8 cellular contexts compared by ENCODE assay signal in genomic region chr2:109614715-109615636, GRCh38. TPM values are rescaled to one million over a fixed set of nuclear protein-coding genes. Genes with fewer than 3 reads are reported as not detected.
A peak's percentile ranks its signal among the peaks of the same experiment; 100 is the strongest.
DNase-seq lines count a peak whose midpoint lies in the region; ATAC-seq and TF ChIP-seq lines count a peak whose summit lies in the region.

No MANE protein-coding gene starts in this region.

- H3K9me3 Mint-ChIP-seq in CD8-positive, alpha-beta memory T cell, result peaks cover 6 to 18% (median 14%) of the 10 kb centered on the region in 5 donors
- no peaks in the 10 kb centered on the region for H3K9me3 Mint-ChIP-seq in natural killer cell treated with Interleukin-12 subunit alpha and Interleukin-12 subunit beta and Interleukin-15 and Interleukin-18, amount 100 ng/mL, for 72 hours

- no peak for ATAC-seq in natural killer cell treated with Interleukin-12 subunit alpha and Interleukin-12 subunit beta and Interleukin-15 and Interleukin-18, amount 100 ng/mL, for 72 hours
- ATAC-seq in GM19463 (IDR thresholded peaks at IDR 0.05; ENCODE audit: unreplicated experiment), result no peak

- H4K20me1 ChIP-seq in MM.1S (ENCODE audit: insufficient read depth, low read length) (no peaks in the 10 kb centered on the region), neural cell (ENCODE audit: insufficient read depth) (no peaks in the 10 kb centered on the region)

- H3F3A ChIP-seq in MM.1S (ENCODE audit: insufficient read depth, low read length) (peaks cover 39% of the 10 kb centered on the region), neural cell (ENCODE audit: insufficient read depth, low read length, poor library complexity, severe bottlenecking) (no peaks in the 10 kb centered on the region)

- no peak for TF ChIP-seq EP300 in neural cell (conservative IDR thresholded peaks at IDR 0.05; ENCODE audit: poor library complexity, severe bottlenecking)

- H3K27me3 ChIP-seq in MM.1S (replicated peaks; ENCODE audit: insufficient read depth, low read length) (no peaks in the 10 kb centered on the region), esophagus (ENCODE audit: control insufficient read depth in 1 of 2, insufficient read depth in 2 of 2, low read length in 2 of 2) (no peaks in the 10 kb centered on the region), neural cell (ENCODE audit: insufficient read depth, low read depth, low read length) (peaks cover 6% of the 10 kb centered on the region)
- peaks cover 8% of the 10 kb centered on the region for H3K27me3 ChIP-seq in CD8-positive, alpha-beta memory T cell (ENCODE audit: insufficient read depth, low read length, poor library complexity, severe bottlenecking)

- H3K36me3 ChIP-seq in MM.1S (replicated peaks; ENCODE audit: insufficient read depth, low read length), result no peaks in the 10 kb centered on the region
- H3K36me3 ChIP-seq in esophagus (ENCODE audit: control insufficient read depth in 2 of 2, insufficient read depth in 2 of 2, low read length in 1 of 2), result peaks cover 0 to 6% of the 10 kb centered on the region in 2 donors
- H3K36me3 ChIP-seq in neural cell (ENCODE audit: insufficient read depth, low read length), result no peaks in the 10 kb centered on the region
- H3K36me3 ChIP-seq in CD8-positive, alpha-beta memory T cell (ENCODE audit: insufficient read depth, low read length), result no peaks in the 10 kb centered on the region

- H3K9me3 ChIP-seq in MM.1S (replicated peaks; ENCODE audit: insufficient read depth, low read length) (no peaks in the 10 kb centered on the region), esophagus (ENCODE audit: control insufficient read depth in 2 of 2, insufficient read depth in 1 of 2, low read depth in 1 of 2, low read length in 1 of 2) (no peaks in the 10 kb centered on the region), neural cell (ENCODE audit: low read length) (no peaks in the 10 kb centered on the region)
- no peaks in the 10 kb centered on the region for H3K9me3 ChIP-seq in CD8-positive, alpha-beta memory T cell (ENCODE audit: low read length)

- no peak overlapping the region for H3K27ac Mint-ChIP-seq in CD8-positive, alpha-beta memory T cell
- H3K27ac Mint-ChIP-seq in natural killer cell treated with Interleukin-12 subunit alpha and Interleukin-12 subunit beta and Interleukin-15 and Interleukin-18, amount 100 ng/mL, for 72 hours, result no peak overlapping the region

- H3K4me3 Mint-ChIP-seq in CD8-positive, alpha-beta memory T cell, result peak overlapping the region in 2 of 7 donors; percentile 54
- no peak overlapping the region for H3K4me3 Mint-ChIP-seq in natural killer cell treated with Interleukin-12 subunit alpha and Interleukin-12 subunit beta and Interleukin-15 and Interleukin-18, amount 100 ng/mL, for 72 hours

- POLR2A ChIA-PET in CD8-positive, alpha-beta memory T cell (lab: Charles Lee), result no interaction called here

- H3K36me3 Mint-ChIP-seq in CD8-positive, alpha-beta memory T cell, result no peaks in the 10 kb centered on the region
- peaks cover 8% of the 10 kb centered on the region for H3K36me3 Mint-ChIP-seq in natural killer cell treated with Interleukin-12 subunit alpha and Interleukin-12 subunit beta and Interleukin-15 and Interleukin-18, amount 100 ng/mL, for 72 hours

- H3K27ac ChIP-seq in MM.1S (ENCODE audit: low read length), result peak overlapping the region; percentile 81; the same call in 1 of the 2 replicates
- H3K27ac ChIP-seq in esophagus (ENCODE audit: low read depth in 2 of 2, low read length in 1 of 2), result peak overlapping the region; percentile 96 to 100
- peak overlapping the region; percentile 8 for H3K27ac ChIP-seq in neural cell (ENCODE audit: low read length)
- no peak overlapping the region for H3K27ac ChIP-seq in CD8-positive, alpha-beta memory T cell (ENCODE audit: low read depth, low read length)

- H2AFZ ChIP-seq in MM.1S (ENCODE audit: low read length), result no peak overlapping the region
- no peak overlapping the region for H2AFZ ChIP-seq in neural cell (ENCODE audit: low read depth, low read length)

- H3K4me3 ChIP-seq in MM.1S (ENCODE audit: low read length) (peak overlapping the region; percentile 61; the same call in 1 of the 2 replicates), esophagus (ENCODE audit: low read depth in 1 of 2, low read length in 2 of 2) (peak overlapping the region; percentile 81 to 98), neural cell (ENCODE audit: low read length) (peak overlapping the region; percentile 85)
- no peak overlapping the region for H3K4me3 ChIP-seq in CD8-positive, alpha-beta memory T cell (ENCODE audit: low read length)

- H3K9ac ChIP-seq in MM.1S (ENCODE audit: low read length) (0 out of 2 replicates have a peak overlapping the region, but pooled peaks have one; percentile 14), neural cell (ENCODE audit: low read length) (peak overlapping the region; percentile 75)

- no peaks in the 10 kb centered on the region for H3K9me2 ChIP-seq in MM.1S (replicated peaks; ENCODE audit: insufficient read depth, low read length)
- H3K9me2 ChIP-seq in neural cell (ENCODE audit: insufficient read depth, low read length), result no peaks in the 10 kb centered on the region

- DNase-seq in COR-L47 (lab: John Stamatoyannopoulos, UW) (peak; percentile 11), MM.1S (no peak), superior temporal gyrus (ENCODE audit: extremely low spot score) (no peak)
- DNase-seq in CD8-positive, alpha-beta memory T cell, result no peak
- no peak for DNase-seq in natural killer cell treated with Interleukin-12 subunit alpha and Interleukin-12 subunit beta and Interleukin-15 and Interleukin-18, amount 100 ng/mL, for 72 hours (ENCODE audit: low spot score)

- TF ChIP-seq CTCF in MM.1S (IDR thresholded peaks at IDR 0.05; ENCODE audit: low read length) (no peak), neural cell (IDR thresholded peaks at IDR 0.05; ENCODE audit: poor library complexity, severe bottlenecking) (no peak)

- 8 to 9% methylated on average over 70 to 90 of the region's 90 CpGs for WGBS in esophagus, 2 donors

- H3K79me2 ChIP-seq in MM.1S (ENCODE audit: low read length), result peaks cover 64% of the 10 kb centered on the region
- H3K79me2 ChIP-seq in neural cell (replicated peaks; ENCODE audit: insufficient read depth, low read length), result peaks cover 33% of the 10 kb centered on the region

- peaks cover 9 to 20% (median 17%) of the 10 kb centered on the region in 3 donors for H3K4me1 Mint-ChIP-seq in CD8-positive, alpha-beta memory T cell
- peaks cover 7 to 8% of the 10 kb centered on the region in 2 donors for H3K4me1 Mint-ChIP-seq in natural killer cell treated with Interleukin-12 subunit alpha and Interleukin-12 subunit beta and Interleukin-15 and Interleukin-18, amount 100 ng/mL, for 72 hours (ENCODE audit: low read depth in 2 of 2)

- H3K4me1 ChIP-seq in MM.1S (ENCODE audit: low read length), result peaks cover 51% of the 10 kb centered on the region
- peaks cover 0 to 6% of the 10 kb centered on the region in 2 donors for H3K4me1 ChIP-seq in esophagus (ENCODE audit: control insufficient read depth in 2 of 2, insufficient read depth in 2 of 2, low read length in 1 of 2)
- no peaks in the 10 kb centered on the region for H3K4me1 ChIP-seq in CD8-positive, alpha-beta memory T cell (ENCODE audit: insufficient read depth, low read length)

- CTCF ChIA-PET in CD8-positive, alpha-beta memory T cell (lab: Charles Lee), result interaction anchor here (0.9 kb wide), 1 partner anchor 14 kb away, joined by 3 read pairs; no protein-coding TSS in a partner anchor

- no peak for TF ChIP-seq RAD21 in neural cell (conservative IDR thresholded peaks at IDR 0.05)

- H3K27me3 Mint-ChIP-seq in CD8-positive, alpha-beta memory T cell, result peaks cover 52 to 78% of the 10 kb centered on the region in 2 donors
- peaks cover 24 to 48% of the 10 kb centered on the region in 2 donors for H3K27me3 Mint-ChIP-seq in natural killer cell treated with Interleukin-12 subunit alpha and Interleukin-12 subunit beta and Interleukin-15 and Interleukin-18, amount 100 ng/mL, for 72 hours

- H3K4me2 ChIP-seq in MM.1S (ENCODE audit: low read depth, low read length) (peak overlapping the region; percentile 37; the same call in 1 of the 2 replicates), neural cell (ENCODE audit: low read length) (no peak overlapping the region)

TF ChIP-seq in neural cell, 6 proteins besides CTCF, POLR2A, EP300 and RAD21 (continues in another document):
- TF ChIP-seq, protein P1, sequence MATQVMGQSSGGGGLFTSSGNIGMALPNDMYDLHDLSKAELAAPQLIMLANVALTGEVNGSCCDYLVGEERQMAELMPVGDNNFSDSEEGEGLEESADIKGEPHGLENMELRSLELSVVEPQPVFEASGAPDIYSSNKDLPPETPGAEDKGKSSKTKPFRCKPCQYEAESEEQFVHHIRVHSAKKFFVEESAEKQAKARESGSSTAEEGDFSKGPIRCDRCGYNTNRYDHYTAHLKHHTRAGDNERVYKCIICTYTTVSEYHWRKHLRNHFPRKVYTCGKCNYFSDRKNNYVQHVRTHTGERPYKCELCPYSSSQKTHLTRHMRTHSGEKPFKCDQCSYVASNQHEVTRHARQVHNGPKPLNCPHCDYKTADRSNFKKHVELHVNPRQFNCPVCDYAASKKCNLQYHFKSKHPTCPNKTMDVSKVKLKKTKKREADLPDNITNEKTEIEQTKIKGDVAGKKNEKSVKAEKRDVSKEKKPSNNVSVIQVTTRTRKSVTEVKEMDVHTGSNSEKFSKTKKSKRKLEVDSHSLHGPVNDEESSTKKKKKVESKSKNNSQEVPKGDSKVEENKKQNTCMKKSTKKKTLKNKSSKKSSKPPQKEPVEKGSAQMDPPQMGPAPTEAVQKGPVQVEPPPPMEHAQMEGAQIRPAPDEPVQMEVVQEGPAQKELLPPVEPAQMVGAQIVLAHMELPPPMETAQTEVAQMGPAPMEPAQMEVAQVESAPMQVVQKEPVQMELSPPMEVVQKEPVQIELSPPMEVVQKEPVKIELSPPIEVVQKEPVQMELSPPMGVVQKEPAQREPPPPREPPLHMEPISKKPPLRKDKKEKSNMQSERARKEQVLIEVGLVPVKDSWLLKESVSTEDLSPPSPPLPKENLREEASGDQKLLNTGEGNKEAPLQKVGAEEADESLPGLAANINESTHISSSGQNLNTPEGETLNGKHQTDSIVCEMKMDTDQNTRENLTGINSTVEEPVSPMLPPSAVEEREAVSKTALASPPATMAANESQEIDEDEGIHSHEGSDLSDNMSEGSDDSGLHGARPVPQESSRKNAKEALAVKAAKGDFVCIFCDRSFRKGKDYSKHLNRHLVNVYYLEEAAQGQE (IDR thresholded peaks at IDR 0.05; ENCODE audit: borderline replicate concordance), result no peak
- no peak for TF ChIP-seq POLR2AphosphoS5 (IDR thresholded peaks at IDR 0.05)

RNA-seq across cellular contexts. Expression of gene SOWAHC, which starts 0.8 kb away (rescaled TPM):
- polyA plus RNA-seq in esophagus, result 10 to 100 TPM; 23.3 to 28.7 TPM
- polyA plus RNA-seq in neural cell, result 5.8 and 6.2 TPM in 2 replicates
- polyA minus RNA-seq in neural cell, result 16.3 and 21.9 TPM in 2 replicates
- under 1 TPM; 0.11 to 0.15 TPM for total RNA-seq in CD8-positive, alpha-beta memory T cell
- polyA plus RNA-seq in CD8-positive, alpha-beta memory T cell, result 0.40 TPM
- total RNA-seq in natural killer cell treated with Interleukin-12 subunit alpha and Interleukin-12 subunit beta and Interleukin-15 and Interleukin-18, amount 100 ng/mL, for 72 hours, result under 1 TPM; 0.14 to 0.29 TPM

RNA-seq across cellular contexts. Expression of gene SEPTIN10, which starts 1.2 kb away (rescaled TPM):
- polyA plus RNA-seq in esophagus (10 to 100 TPM; 44.8 to 45.9 TPM), neural cell (7.4 and 10.0 TPM in 2 replicates)
- polyA minus RNA-seq in neural cell, result 34.8 and 41.6 TPM in 2 replicates
- under 1 TPM; 0.31 to 0.69 TPM for total RNA-seq in CD8-positive, alpha-beta memory T cell
- 1.2 TPM for polyA plus RNA-seq in CD8-positive, alpha-beta memory T cell
- 1 to 10 TPM in 1 of 2 donors, under 1 TPM in 1; 0.64 to 1.9 TPM for total RNA-seq in natural killer cell treated with Interleukin-12 subunit alpha and Interleukin-12 subunit beta and Interleukin-15 and Interleukin-18, amount 100 ng/mL, for 72 hours
